Comparison of ENCODE assay signal across 8 cellular contexts in genomic region chr5:148382961-148383360, GRCh38. TPM values are rescaled to one million over a fixed set of nuclear protein-coding genes. Genes with fewer than 3 reads are reported as not detected.
DNase-seq lines count a peak whose midpoint lies in the region; ATAC-seq and TF ChIP-seq lines count a peak whose summit lies in the region.

No MANE protein-coding gene starts in this region.

- peaks cover 22% of the 10 kb centered on the region for H3K36me3 Mint-ChIP-seq in Calu3 (ENCODE audit: insufficient read depth, unreplicated experiment)

- H3K36me3 ChIP-seq in PC-9 (ENCODE audit: low read depth), result 0 out of 2 replicates have a peak, but pooled peaks cover 6% of the 10 kb centered on the region
- peaks cover 0 to 4% (median 0%) of the 10 kb centered on the region in 4 donors for H3K36me3 ChIP-seq in esophagus muscularis mucosa
- no peaks in the 10 kb centered on the region for H3K36me3 ChIP-seq in parathyroid adenoma (ENCODE audit: control insufficient read depth, insufficient read depth, low read length)

- intact Hi-C loops in Calu3 (cut with micrococcal nuclease; ENCODE audit: unreplicated experiment) (loop anchor here (2.0 kb wide), 1 partner anchor 16 kb away; no protein-coding TSS in a partner anchor), PC-9 (cut with micrococcal nuclease; ENCODE audit: unreplicated experiment) (loop anchor here (1.0 to 5.0 kb wide), 3 partner anchors 15 to 371 kb away; no protein-coding TSS in a partner anchor), esophagus muscularis mucosa (cut with DNase I) (no loop called here)

- peak overlapping the region; percentile 90 for H3K27ac Mint-ChIP-seq in Calu3 (ENCODE audit: unreplicated experiment)

- H3K9me3 ChIP-seq in PC-9 (ENCODE audit: insufficient read depth, low read depth), result no peaks in the 10 kb centered on the region
- H3K9me3 ChIP-seq in esophagus muscularis mucosa, result no peaks in the 10 kb centered on the region
- H3K9me3 ChIP-seq in parathyroid adenoma (ENCODE audit: control insufficient read depth, low read length), result no peaks in the 10 kb centered on the region

- BruUV-seq in Calu3 (replicated peaks; lab: Mats Ljungman, UMichigan) (TSS peak; percentile 92), PC-9 (replicated peaks; lab: Mats Ljungman, UMichigan) (TSS peak; percentile 88)

- H3K4me2 ChIP-seq in PC-9 (peak overlapping the region; percentile 97), parathyroid adenoma (ENCODE audit: low read length) (peak overlapping the region; percentile 91)

- H3K4me3 ChIP-seq in PC-9, result peak overlapping the region; percentile 65
- H3K4me3 ChIP-seq in esophagus muscularis mucosa, result peak overlapping the region; percentile 80 to 90 (median 87)
- peak overlapping the region; percentile 95 for H3K4me3 ChIP-seq in parathyroid adenoma (ENCODE audit: low read depth, low read length)

- H3K27me3 ChIP-seq in PC-9 (ENCODE audit: insufficient read depth, low read depth) (no peaks in the 10 kb centered on the region), esophagus muscularis mucosa (no peaks in the 10 kb centered on the region), parathyroid adenoma (ENCODE audit: control insufficient read depth, insufficient read depth, low read length) (no peaks in the 10 kb centered on the region)

- no peak for TF ChIP-seq POLR2A in esophagus muscularis mucosa (IDR thresholded peaks at IDR 0.05; ENCODE audit: low read depth)

- H3K9me2 ChIP-seq in PC-9 (ENCODE audit: insufficient read depth), result no peaks in the 10 kb centered on the region

- no peak for ATAC-seq in HG03432 (IDR thresholded peaks at IDR 0.05; ENCODE audit: unreplicated experiment)
- ATAC-seq in GM19463 (IDR thresholded peaks at IDR 0.05; ENCODE audit: unreplicated experiment), result no peak

- H3F3A ChIP-seq in PC-9 (ENCODE audit: insufficient read depth, low read depth), result peaks cover 11% of the 10 kb centered on the region

- peaks cover 56% of the 10 kb centered on the region for H3K79me2 ChIP-seq in PC-9 (ENCODE audit: low read depth)
- H3K79me2 ChIP-seq in parathyroid adenoma, result peaks cover 19% of the 10 kb centered on the region

- H2AFZ ChIP-seq in PC-9 (peak overlapping the region; percentile 88), parathyroid adenoma (peak overlapping the region; percentile 78)

- DNase-seq in Calu3 (no peak), PC-9 (no peak), esophagus muscularis mucosa (ENCODE audit: extremely low spot score) (no peak), NCI-H2107 (lab: John Stamatoyannopoulos, UW) (no peak), foreskin melanocyte (no peak)

- peak overlapping the region; percentile 84 for H3K4me3 Mint-ChIP-seq in Calu3 (ENCODE audit: low read depth, unreplicated experiment)

- CTCF ChIA-PET in Calu3 (lab: Charles Lee) (interaction anchor here (0.6 to 1.1 kb wide), 5 partner anchors 9 to 810 kb away, joined by 3 to 7 read pairs (median 5); no protein-coding TSS in a partner anchor), PC-9 (lab: Charles Lee) (interaction anchor here (0.6 kb wide), 1 partner anchor 93 kb away, joined by 10 read pairs; no protein-coding TSS in a partner anchor)

- H3K9ac ChIP-seq in parathyroid adenoma, result peak overlapping the region; percentile 61

- H3K4me1 ChIP-seq in PC-9 (replicated peaks; ENCODE audit: insufficient read depth) (peaks cover 38% of the 10 kb centered on the region), esophagus muscularis mucosa (peaks cover 24 to 42% (median 33%) of the 10 kb centered on the region in 4 donors), parathyroid adenoma (peaks cover 3% of the 10 kb centered on the region)

- H3K27ac ChIP-seq in PC-9 (peak overlapping the region; percentile 66), esophagus muscularis mucosa (replicated peaks in 1 of 4) (peak overlapping the region; percentile 86 to 93 (median 89)), parathyroid adenoma (peak overlapping the region; percentile 83)

- no peak for TF ChIP-seq CTCF in Calu3 (IDR thresholded peaks at IDR 0.05; ENCODE audit: unreplicated experiment)
- no peak for TF ChIP-seq CTCF in PC-9 (conservative IDR thresholded peaks at IDR 0.05)
- TF ChIP-seq CTCF in esophagus muscularis mucosa (IDR thresholded peaks at IDR 0.05), result no peak
- no peak for TF ChIP-seq CTCF in parathyroid adenoma (IDR thresholded peaks at IDR 0.05)

- H4K20me1 ChIP-seq in PC-9 (ENCODE audit: insufficient read depth), result no peaks in the 10 kb centered on the region

- H3K4me1 Mint-ChIP-seq in Calu3 (ENCODE audit: low read depth, unreplicated experiment), result peaks cover 24% of the 10 kb centered on the region

- H3K27me3 Mint-ChIP-seq in Calu3 (ENCODE audit: unreplicated experiment), result no peaks in the 10 kb centered on the region

- H3K9me3 Mint-ChIP-seq in Calu3 (ENCODE audit: low read depth, unreplicated experiment), result peaks cover 3% of the 10 kb centered on the region

- POLR2A ChIA-PET in PC-9 (lab: Charles Lee; ENCODE audit: unreplicated experiment), result no interaction called here

- 46% methylated on average over 4 of the region's 4 CpGs for WGBS in esophagus muscularis mucosa

- no peak for TF ChIP-seq EP300 in esophagus muscularis mucosa (IDR thresholded peaks at IDR 0.05)

RNA-seq across cellular contexts. Expression of gene FBXO38, which starts 0.8 kb away (rescaled TPM):
- total RNA-seq in Calu3 (2022) (53.1 and 59.2 TPM in 2 replicates), PC-9 (2021) (39.2 and 49.8 TPM in 2 replicates), esophagus muscularis mucosa (10 to 100 TPM; 29.5 to 46.5 (median 34.0) TPM)

RNA-seq across cellular contexts. Expression of gene SPINK9, which starts 47.6 kb away (rescaled TPM):
- total RNA-seq in Calu3 (2022) (not detected in 2 replicates), PC-9 (2021) (not detected in 2 replicates), esophagus muscularis mucosa (not detected)
